In genomic region chr1:89002176-89002575, GRCh38 we compare ENCODE assay signal across 1 cellular context. TPM values are rescaled to one million over a fixed set of nuclear protein-coding genes. Genes with fewer than 3 reads are reported as not detected.
"Had no signal": no experiment of that assay in that cellular context is flagged by ENCODE, and none has a peak within 500 bp of the region (broad histone marks: within the 10 kb centered on the region; RNA-seq: fewer than 3 reads in every experiment).

No MANE protein-coding gene starts in this region.

RNA-seq across cellular contexts. Expression of gene GBP3, which starts 20.5 kb away (rescaled TPM):
- total RNA-seq: neural crest cell had no signal
